Comparison of ENCODE assay signal across 8 cellular contexts in genomic region chr2:100291152-100291970, GRCh38. TPM values are rescaled to one million over a fixed set of nuclear protein-coding genes. Genes with fewer than 3 reads are reported as not detected.
DNase-seq lines count a peak whose midpoint lies in the region; FAIRE-seq and TF ChIP-seq lines count a peak whose summit lies in the region.

No MANE protein-coding gene starts in this region.

- peaks cover 19% of the 10 kb centered on the region for H3K4me1 ChIP-seq in mammary epithelial cell (ENCODE audit: insufficient read depth, low read length)
- peaks cover under 1 to 25% (median 11%) of the 10 kb centered on the region in 4 donors for H3K4me1 ChIP-seq in stomach
- H3K4me1 ChIP-seq in ascending aorta: no peaks in the 10 kb centered on the region
- H3K4me1 ChIP-seq in OCI-LY7 (ENCODE audit: insufficient read depth, low read length, poor library complexity, severe bottlenecking): no peaks in the 10 kb centered on the region

- H3K4me3 ChIP-seq in mammary epithelial cell (replicated peaks in 1 of 3; ENCODE audit: insufficient read depth in 1 of 3, low read depth in 2 of 3, low read length in 3 of 3) (no peak overlapping the region), stomach (no peak overlapping the region), ascending aorta (no peak overlapping the region), OCI-LY7 (ENCODE audit: low read depth, low read length, poor library complexity, severe bottlenecking) (no peak overlapping the region)

- no peak for TF ChIP-seq CTCF in mammary epithelial cell (conservative IDR thresholded peaks at IDR 0.05 in 1 of 2, IDR thresholded peaks at IDR 0.05 in 1 of 2; ENCODE audit: extremely low read depth in 1 of 2, insufficient read depth in 1 of 2, low read depth in 1 of 2, low read length in 2 of 2)
- TF ChIP-seq CTCF in stomach (IDR thresholded peaks at IDR 0.05): no peak
- no peak for TF ChIP-seq CTCF in ascending aorta (IDR thresholded peaks at IDR 0.05)
- TF ChIP-seq CTCF in OCI-LY7 (conservative IDR thresholded peaks at IDR 0.05; ENCODE audit: low read length): no peak

- WGBS in mammary epithelial cell (ENCODE audit: low coverage, missing lambda C conversion rate): 27% methylated on average over 10 of the region's 13 CpGs
- WGBS in stomach, 5 donors: 48 to 55% (median 53%) methylated on average over 13 of the region's 13 CpGs

- no peak for TF ChIP-seq EP300 in stomach (IDR thresholded peaks at IDR 0.05)

- POLR2A ChIA-PET in OCI-LY7 (lab: Charles Lee): interaction anchor here (0.6 to 1.0 kb wide), 2 partner anchors 9 to 768 kb away, joined by 3 to 4 read pairs; no protein-coding TSS in a partner anchor

- TF ChIP-seq POLR2A in stomach (IDR thresholded peaks at IDR 0.05): no peak

- DNase-seq in AG08396 (ENCODE audit: low spot score) (peak; percentile 76), HTR-8/SVneo (ENCODE audit: insufficient read length, low spot score) (peak; percentile 87), T-helper 2 cell (peak; percentile 20 to 98 (median 39)), mammary epithelial cell (peak; percentile 92), midbrain (lab: John Stamatoyannopoulos, UW) (peak; percentile 7), stomach (peak; percentile 62), ascending aorta (ENCODE audit: low spot score in 2 of 2) (no peak), OCI-LY7 (ENCODE audit: low spot score) (no peak)

- CTCF ChIA-PET in mammary epithelial cell (lab: Charles Lee; ENCODE audit: low non-redundant PET): interaction anchor here (1.9 kb wide), 1 partner anchor 29 kb away, joined by 8 read pairs; no protein-coding TSS in a partner anchor
- CTCF ChIA-PET in OCI-LY7 (lab: Charles Lee; ENCODE audit: unreplicated experiment): no interaction called here

- intact Hi-C loops in mammary epithelial cell (cut with micrococcal nuclease): loop anchor here (5.0 kb wide), 1 partner anchor 76 kb away; no protein-coding TSS in a partner anchor
- intact Hi-C loops in stomach (cut with DNase I; ENCODE audit: low total_unique reads): no loop called here
- intact Hi-C loops in ascending aorta (cut with DNase I): no loop called here
- intact Hi-C loops in OCI-LY7 (cut with micrococcal nuclease; ENCODE audit: unreplicated experiment): no loop called here

- H2AFZ ChIP-seq in mammary epithelial cell (ENCODE audit: low read depth, low read length): peak overlapping the region; percentile 4
- no peak overlapping the region for H2AFZ ChIP-seq in OCI-LY7 (ENCODE audit: low read length)

- H3K27me3 ChIP-seq in mammary epithelial cell (ENCODE audit: insufficient read depth, low read length) (no peaks in the 10 kb centered on the region), stomach (no peaks in the 10 kb centered on the region), ascending aorta (no peaks in the 10 kb centered on the region)

- FAIRE-seq in HTR-8/SVneo (lab: Jason Lieb, UNC): peak; percentile 60

- H3K9ac ChIP-seq in mammary epithelial cell (ENCODE audit: insufficient read depth, low read length): peak overlapping the region; percentile 50

- H3K9me3 ChIP-seq in mammary epithelial cell (replicated peaks; ENCODE audit: insufficient read depth, low read length) (no peaks in the 10 kb centered on the region), stomach (no peaks in the 10 kb centered on the region), ascending aorta (no peaks in the 10 kb centered on the region), OCI-LY7 (ENCODE audit: low read length) (no peaks in the 10 kb centered on the region)

- H3K4me2 ChIP-seq in mammary epithelial cell (ENCODE audit: insufficient read depth, low read depth, low read length) (peak overlapping the region; percentile 20), OCI-LY7 (ENCODE audit: low read length) (no peak overlapping the region)

- H3K9me2 ChIP-seq in OCI-LY7 (ENCODE audit: insufficient read depth, low read length): no peaks in the 10 kb centered on the region

- in situ Hi-C loops in mammary epithelial cell (cut with MboI; ENCODE audit: low sequenced_read_pairs in 2 of 2): no loop called here

- dilution Hi-C loops in mammary epithelial cell (cut with HindIII; ENCODE audit: low sequenced_read_pairs): loop anchor here (5.0 kb wide), 1 partner anchor 76 kb away; no protein-coding TSS in a partner anchor

- no peaks in the 10 kb centered on the region for H3K36me3 ChIP-seq in mammary epithelial cell (ENCODE audit: insufficient read depth, low read length)
- H3K36me3 ChIP-seq in stomach: peaks cover 0 to 57% (median 24%) of the 10 kb centered on the region in 4 donors
- peaks cover 7 to 11% of the 10 kb centered on the region in 2 donors for H3K36me3 ChIP-seq in ascending aorta
- H3K36me3 ChIP-seq in OCI-LY7 (ENCODE audit: insufficient read depth, low read length): no peaks in the 10 kb centered on the region

- H3K79me2 ChIP-seq in mammary epithelial cell (ENCODE audit: insufficient read depth, low read length): no peaks in the 10 kb centered on the region
- no peaks in the 10 kb centered on the region for H3K79me2 ChIP-seq in OCI-LY7 (ENCODE audit: insufficient read depth, low read depth, low read length)

- H3K27ac ChIP-seq in mammary epithelial cell (ENCODE audit: insufficient read depth, low read depth, low read length): peak overlapping the region; percentile 84
- peak overlapping the region in 4 of 5 donors; percentile 7 to 64 (median 44) for H3K27ac ChIP-seq in stomach
- no peak overlapping the region for H3K27ac ChIP-seq in ascending aorta
- no peak overlapping the region for H3K27ac ChIP-seq in OCI-LY7 (ENCODE audit: low read depth, low read length, poor library complexity, severe bottlenecking)

- BruUV-seq in mammary epithelial cell (replicated peaks; lab: Mats Ljungman, UMichigan): no TSS peak
- BruUV-seq in OCI-LY7 (replicated peaks; lab: Mats Ljungman, UMichigan): no TSS peak

- H4K20me1 ChIP-seq in mammary epithelial cell (ENCODE audit: insufficient read depth, low read length) (no peaks in the 10 kb centered on the region), OCI-LY7 (ENCODE audit: insufficient read depth, low read length) (no peaks in the 10 kb centered on the region)

RNA-seq across cellular contexts. Expression of gene LONRF2, which starts 30.9 kb away (rescaled TPM):
- total RNA-seq in mammary epithelial cell (under 1 TPM; under 0.01 to 0.02 TPM), stomach (10 to 100 TPM in 3 of 5 donors, 1 to 10 TPM in 2; 2.9 to 32.1 (median 15.4) TPM), ascending aorta (7.6 TPM), OCI-LY7 (2022) (not detected in 2 replicates)
- polyA plus RNA-seq in mammary epithelial cell (not detected), stomach (under 1 TPM; 0.31 to 0.95 (median 0.62) TPM)
- polyA minus RNA-seq in mammary epithelial cell: not detected
- total RNA-seq in OCI-LY7 (2014; rRNA removed; shearing (Covaris generic)): not detected in 2 replicates

Comparison
In these comparisons a context has a peak if more than half of its experiments do, and no peak if none do; other contexts are left out.
1. DNase-seq: peak in AG08396 (single experiment), HTR-8/SVneo (single experiment), T-helper 2 cell (5 of 5), mammary epithelial cell (single experiment), midbrain (single experiment) and stomach (single experiment); none in ascending aorta (0 of 2) and OCI-LY7 (single experiment).
2. H3K27ac ChIP-seq: peak in mammary epithelial cell (single experiment) and stomach (4 of 5); none in ascending aorta (0 of 2) and OCI-LY7 (single experiment).